17 cellular contexts compared by ENCODE assay signal in genomic region chr5:10520716-10521115, GRCh38. TPM values are rescaled to one million over a fixed set of nuclear protein-coding genes. Genes with fewer than 3 reads are reported as not detected.
DNase-seq lines count a peak whose midpoint lies in the region; ATAC-seq and TF ChIP-seq lines count a peak whose summit lies in the region.
"Had no signal": no experiment of that assay in that cellular context is flagged by ENCODE, and none has a peak within 500 bp of the region (broad histone marks: within the 10 kb centered on the region; RNA-seq: fewer than 3 reads in every experiment).

No MANE protein-coding gene starts in this region.

- intact Hi-C loops in testis (cut with DNase I; ENCODE audit: low total_unique reads), result no loop called here

- no peaks in the 10 kb centered on the region for H3K27me3 ChIP-seq in testis
- H3K27me3 ChIP-seq: BLaER1 treated with 17β-estradiol and CSF1 and Interleukin-3, amounts not matched to agents 10 nM and 100 nM; Peyer's patch; SJSA1 had no signal

- H3K4me3 Mint-ChIP-seq in mesothelial cell of epicardium, result no peak overlapping the region
- H3K4me3 Mint-ChIP-seq: CD8-positive, alpha-beta T cell had no signal

- H3K4me1 ChIP-seq in testis, result no peaks in the 10 kb centered on the region
- H3K4me1 ChIP-seq: Peyer's patch had no signal

- no peak for ATAC-seq in HG03280 (IDR thresholded peaks at IDR 0.05; ENCODE audit: unreplicated experiment)
- ATAC-seq: CD8-positive, alpha-beta T cell had no signal

- peaks cover 8% of the 10 kb centered on the region for H3K36me3 Mint-ChIP-seq in mesothelial cell of epicardium
- H3K36me3 Mint-ChIP-seq: CD8-positive, alpha-beta T cell had no signal

- H3K4me1 Mint-ChIP-seq in mesothelial cell of epicardium, result peaks cover 14% of the 10 kb centered on the region

- H3K36me3 ChIP-seq in testis (ENCODE audit: low read depth, missing control alignments), result no peaks in the 10 kb centered on the region
- H3K36me3 ChIP-seq: BLaER1 treated with 17β-estradiol and CSF1 and Interleukin-3, amounts not matched to agents 10 nM and 100 nM; Peyer's patch; SJSA1 had no signal

- peak; percentile 59 for DNase-seq in EL
- DNase-seq in amniotic stem cell (lab: John Stamatoyannopoulos, UW), result peak; percentile 20
- peak; percentile 43 for DNase-seq in fibroblast of gingiva (ENCODE audit: low read depth)
- no peak for DNase-seq in mesothelial cell of epicardium (ENCODE audit: low spot score in 2 of 2, unreplicated experiment in 2 of 2)
- no peak for DNase-seq in D341Med (ENCODE audit: low spot score)
- no peak for DNase-seq in caudate nucleus (lab: John Stamatoyannopoulos, UW)
- DNase-seq in testis, result no peak
- DNase-seq: CD8-positive, alpha-beta T cell; NCI-H1092 treated with DMSO at 0.1 percent for 48 hours; NCI-H2081 treated with DMSO at 0.1 percent for 48 hours; NCI-H748 treated with DMSO at 0.1 percent for 48 hours; NK-92 treated with Interleukin-12 subunit alpha and Interleukin-12 subunit beta, amount 100 ng/mL, for 24 hours had no signal

- H3K27ac Mint-ChIP-seq in mesothelial cell of epicardium, result peak overlapping the region; percentile 67
- H3K27ac Mint-ChIP-seq: CD8-positive, alpha-beta T cell had no signal

- H3K27me3 Mint-ChIP-seq in mesothelial cell of epicardium (ENCODE audit: low read depth), result no peaks in the 10 kb centered on the region

- 66 to 69% methylated on average over 3 of the region's 3 CpGs for WGBS in testis, 2 donors

- H3K27ac ChIP-seq in caudate nucleus (ENCODE audit: low read depth, low read length) (no peak overlapping the region), testis (no peak overlapping the region)
- H3K27ac ChIP-seq: BLaER1 treated with 17β-estradiol and CSF1 and Interleukin-3, amounts not matched to agents 10 nM and 100 nM; Peyer's patch; SJSA1 had no signal

- no peak for TF ChIP-seq CTCF in mesothelial cell of epicardium (IDR thresholded peaks at IDR 0.05; ENCODE audit: unreplicated experiment)
- no peak for TF ChIP-seq CTCF in testis (IDR thresholded peaks at IDR 0.05)

- no peak for TF ChIP-seq POLR2A in testis (IDR thresholded peaks at IDR 0.05)

- no peak overlapping the region for H3K4me3 ChIP-seq in testis
- H3K4me3 ChIP-seq: A549; BLaER1 treated with 17β-estradiol and CSF1 and Interleukin-3, amounts not matched to agents 10 nM and 100 nM; Peyer's patch; SJSA1 had no signal

- H3K9me3 ChIP-seq in testis, result no peaks in the 10 kb centered on the region
- H3K9me3 ChIP-seq: Peyer's patch, SJSA1 had no signal

- peaks cover 10% of the 10 kb centered on the region for H3K9me3 Mint-ChIP-seq in mesothelial cell of epicardium
- H3K9me3 Mint-ChIP-seq: CD8-positive, alpha-beta T cell had no signal

RNA-seq across cellular contexts. Expression of gene ANKRD33B, which starts 43.2 kb away (rescaled TPM):
- 3.2 to 3.8 TPM (median 3.5 TPM) in 3 replicates for total RNA-seq in mesothelial cell of epicardium
- 1 to 10 TPM; 5.6 to 5.8 TPM for total RNA-seq in testis
- 3.7 TPM for polyA plus RNA-seq in testis (ENCODE audit: insufficient read depth, low read depth, low replicate concordance)

Comparison
In these comparisons a context has a peak if more than half of its experiments do, and no peak if none do; other contexts are left out.
1. DNase-seq: peak in EL (single experiment), amniotic stem cell (single experiment) and fibroblast of gingiva (single experiment); none in mesothelial cell of epicardium (0 of 2), D341Med (single experiment), caudate nucleus (0 of 61) and testis (single experiment).